Comparison of ENCODE assay signal across 13 cellular contexts in the genomic region with DNA sequence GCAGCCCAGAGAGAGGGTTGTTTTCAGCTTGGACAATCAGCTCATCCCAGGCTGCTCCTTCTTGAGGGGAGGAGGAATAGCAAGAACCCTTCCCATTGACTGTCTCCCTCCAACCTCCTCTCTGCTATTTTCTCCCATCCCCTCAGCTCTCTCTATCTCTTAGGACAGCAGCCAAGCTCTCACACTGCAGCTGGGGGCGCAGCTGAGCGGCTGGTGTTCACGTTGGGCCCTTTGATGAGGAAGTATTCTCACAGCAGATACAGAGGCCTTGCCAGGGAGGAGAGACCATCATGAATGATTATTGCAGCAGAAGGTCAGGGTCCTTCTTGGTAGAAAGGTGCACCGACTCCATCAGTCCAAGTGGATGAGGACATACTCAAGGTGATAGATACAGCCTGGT. TPM values are rescaled to one million over a fixed set of nuclear protein-coding genes. Genes with fewer than 3 reads are reported as not detected.
A peak's percentile ranks its signal among the peaks of the same experiment; 100 is the strongest.
DNase-seq lines count a peak whose midpoint lies in the region; FAIRE-seq and TF ChIP-seq lines count a peak whose summit lies in the region.
"Had no signal": no experiment of that assay in that cellular context is flagged by ENCODE, and none has a peak within 500 bp of the region (broad histone marks: within the 10 kb centered on the region; RNA-seq: fewer than 3 reads in every experiment).

No MANE protein-coding gene starts in this region.

- H3K9ac ChIP-seq in H1 (replicated peaks in 1 of 4; ENCODE audit: extremely low read depth in 1 of 4, low read depth in 3 of 4, low read length in 3 of 4), result no peak overlapping the region

- peak; percentile 39 for TF ChIP-seq CTCF in AG04450 (IDR thresholded peaks at IDR 0.05; ENCODE audit: low read depth, low read length)
- TF ChIP-seq CTCF in GM20000 (IDR thresholded peaks at IDR 0.05; ENCODE audit: extremely low read depth, missing control alignments), result peak; percentile 32
- peak; percentile 67 to 92 (median 83) for TF ChIP-seq CTCF in H1 (IDR thresholded peaks at IDR 0.05; ENCODE audit: control extremely low read depth in 1 of 3, insufficient read depth in 1 of 3, low read depth in 1 of 3, low read length in 3 of 3)

- no peak overlapping the region for H3K14ac ChIP-seq in H1 (ENCODE audit: insufficient read length)

- no peaks in the 10 kb centered on the region for H4K20me1 ChIP-seq in H1 (replicated peaks in 1 of 2; ENCODE audit: control insufficient read depth in 1 of 2, insufficient read depth in 2 of 2, low read length in 2 of 2)

- no peak for FAIRE-seq in H1 (lab: Jason Lieb, UNC)
- FAIRE-seq: GM18507 had no signal

- H4K91ac ChIP-seq in H1 (replicated peaks; ENCODE audit: insufficient read length, low read length), result no peak overlapping the region

- no peak overlapping the region for H4K5ac ChIP-seq in H1 (ENCODE audit: insufficient read length, low read depth, low read length)

- TF ChIP-seq RAD21 in H1 (IDR thresholded peaks at IDR 0.05 in 1 of 2, conservative IDR thresholded peaks at IDR 0.05 in 1 of 2; ENCODE audit: low read depth in 2 of 2, low read length in 2 of 2), result peak; percentile 61 to 77

- H4K8ac ChIP-seq in H1 (ENCODE audit: extremely low read depth, insufficient read depth, low read length), result no peak overlapping the region

- H2BK15ac ChIP-seq in H1 (ENCODE audit: low read length), result no peak overlapping the region

- no peak overlapping the region for H2BK12ac ChIP-seq in H1 (ENCODE audit: low read depth, low read length)

- no peak for TF ChIP-seq POLR2A in H1 (IDR thresholded peaks at IDR 0.05; ENCODE audit: control extremely low read depth in 1 of 2, low read depth in 2 of 2, low read length in 2 of 2)

- H3K23ac ChIP-seq in H1 (ENCODE audit: insufficient read length), result no peak overlapping the region

- H3K27me3 ChIP-seq in AG04450 (ENCODE audit: control insufficient read depth, insufficient read depth, low read length) (peaks cover 34% of the 10 kb centered on the region), H1 (replicated peaks in 1 of 4; ENCODE audit: control insufficient read depth in 3 of 4, extremely low read depth in 1 of 4, insufficient read depth in 3 of 4, low read length in 3 of 4) (no peaks in the 10 kb centered on the region; a peak in 1 of 7 replicates)

- H3K9me3 ChIP-seq in AG04450 (ENCODE audit: control insufficient read depth, insufficient read depth, low read length), result no peaks in the 10 kb centered on the region
- no peaks in the 10 kb centered on the region for H3K9me3 ChIP-seq in H1 (ENCODE audit: insufficient read depth in 2 of 2, low read depth in 1 of 2, low read length in 1 of 2)
- H3K9me3 ChIP-seq: HAP-1, tibial artery had no signal

- H3K79me1 ChIP-seq in H1 (ENCODE audit: low read depth, low read length), result no peaks in the 10 kb centered on the region

- POLR2A ChIA-PET in AG04450 (lab: Yijun Ruan, JAX) (no interaction called here), H1 (lab: Charles Lee; ENCODE audit: partially characterized antibody) (interaction anchor here (1.2 kb wide), 1 partner anchor 26 kb away, joined by 4 read pairs; the partner anchor contains the start of gene CADM1)

- no peak for TF ChIP-seq EP300 in H1 (IDR thresholded peaks at IDR 0.05; ENCODE audit: borderline replicate concordance in 1 of 2, low read depth in 2 of 2, low read length in 2 of 2)

- 21% methylated on average over 4 of the region's 4 CpGs; no CpG with 5 or more reads in 1 of the 2 experiments for WGBS in H1 (ENCODE audit: extremely low coverage in 1 of 2, insufficient coverage in 1 of 2, insufficient read length in 1 of 2, insufficient replicate concordance in 2 of 2, low coverage in 1 of 2, low lambda C conversion rate in 2 of 2, missing lambda C conversion rate in 1 of 2), 2 experiments

- H3K4me3 ChIP-seq in AG04450 (ENCODE audit: low read depth, low read length) (no peak overlapping the region), H1 (ENCODE audit: extremely low read depth in 1 of 4, insufficient read depth in 2 of 4, low read depth in 3 of 4, low read length in 4 of 4) (no peak overlapping the region)
- H3K4me3 ChIP-seq: HAP-1, tibial artery had no signal

- H3K56ac ChIP-seq in H1 (replicated peaks; ENCODE audit: insufficient read length, low read depth, low read length), result no peak overlapping the region

- H2BK20ac ChIP-seq in H1 (ENCODE audit: low read length), result no peak overlapping the region

- no peaks in the 10 kb centered on the region for H3K23me2 ChIP-seq in H1 (ENCODE audit: low read depth, low read length)

- H2AK5ac ChIP-seq in H1 (ENCODE audit: low read depth, low read length), result no peak overlapping the region

- DNase-seq in AG04450 (ENCODE audit: low read depth, low spot score) (no peak), GM20000 (ENCODE audit: low spot score) (peak; percentile 13), NOMO-1 treated with DMSO at 0.1 percent for 48 hours (lab: John Stamatoyannopoulos, UW; ENCODE audit: unreplicated experiment) (peak; percentile 38), H1 (ENCODE audit: low read depth in 1 of 2, low spot score in 2 of 2) (no peak), epidermal melanocyte (ENCODE audit: insufficient read length, low spot score) (no peak), mucosa of gallbladder (ENCODE audit: low spot score) (no peak), OCI-M2 (lab: John Stamatoyannopoulos, UW; ENCODE audit: unreplicated experiment) (no peak)
- no peak for DNase-seq in activated effector memory CD4-positive, alpha-beta T cell treated with Interleukin-2 at 50 U/mL for 16 hours
- DNase-seq: activated CD4-positive, alpha-beta T cell treated with anti-CD3 and anti-CD28 coated beads for 36 hours; naive thymus-derived CD8-positive, alpha-beta T cell; tibial artery had no signal

- H3K79me2 ChIP-seq in H1 (ENCODE audit: control insufficient read depth in 1 of 2, insufficient read depth in 2 of 2, low read length in 2 of 2), result no peaks in the 10 kb centered on the region

- H3K18ac ChIP-seq in H1 (ENCODE audit: extremely low read depth, low read length), result no peak overlapping the region

- H2BK120ac ChIP-seq in H1 (replicated peaks; ENCODE audit: low read depth, low read length), result no peak overlapping the region

- H2AFZ ChIP-seq in H1 (ENCODE audit: low read length), result peak overlapping the region; percentile 60; the same call in 1 of the 2 replicates

- no peak overlapping the region for H2BK5ac ChIP-seq in H1 (ENCODE audit: low read depth, low read length)

- no peak overlapping the region for H3K4ac ChIP-seq in H1 (replicated peaks; ENCODE audit: insufficient read length, low read depth, low read length)

- H3K4me2 ChIP-seq in H1 (ENCODE audit: insufficient read depth in 1 of 2, low read depth in 2 of 2, low read length in 2 of 2), result no peak overlapping the region

- H3K27ac ChIP-seq in AG04450 (ENCODE audit: low read depth, low read length) (no peak overlapping the region), H1 (ENCODE audit: low read depth, low read length) (no peak overlapping the region)
- H3K27ac ChIP-seq: tibial artery had no signal

- CTCF ChIA-PET in AG04450 (lab: Charles Lee) (interaction anchor here (1.1 kb wide), 1 partner anchor 339 kb away, joined by 3 read pairs; no protein-coding TSS in a partner anchor), H1 (lab: Charles Lee; ENCODE audit: partially characterized antibody) (interaction anchor here (0.6 to 7.0 kb wide), 17 partner anchors 9 to 968 kb away, joined by 3 to 64 read pairs (median 4); no protein-coding TSS in a partner anchor)

- no peaks in the 10 kb centered on the region for H3K36me3 ChIP-seq in H1 (ENCODE audit: control insufficient read depth in 2 of 4, insufficient read depth in 4 of 4, low read length in 3 of 4)
- H3K36me3 ChIP-seq: HAP-1, tibial artery had no signal

- peaks cover 6 to 9% (median 7%) of the 10 kb centered on the region in 4 experiments for H3K4me1 ChIP-seq in H1 (replicated peaks in 1 of 4; ENCODE audit: control insufficient read depth in 3 of 4, insufficient read depth in 4 of 4, low read length in 3 of 4)
- H3K4me1 ChIP-seq: HAP-1, tibial artery had no signal

TF ChIP-seq in H1, 55 proteins besides CTCF, POLR2A, EP300 and RAD21:
- TF ChIP-seq PHF8 (conservative IDR thresholded peaks at IDR 0.05; ENCODE audit: low read depth, low read length) (no peak), JUN (IDR thresholded peaks at IDR 0.05; ENCODE audit: low read depth, low read length) (no peak), RXRA (IDR thresholded peaks at IDR 0.05; ENCODE audit: insufficient read depth, low read depth, low read length) (no peak)

RNA-seq across cellular contexts. Expression of gene CADM1, which starts 26.5 kb away (rescaled TPM):
- polyA plus RNA-seq in AG04450 (2011; rRNA removed), result 70.7 and 77.8 TPM in 2 replicates
- 87.0 and 92.4 TPM in 2 replicates for polyA minus RNA-seq in AG04450 (2011; rRNA and poly(A)+ RNA removed)
- total RNA-seq in H1 (2021; fragmentation: NEBNext Ultra II Directional; extraction: Animal tissue kit (Norgen Biotek cat#: 25700)), result 25.3 and 29.3 TPM in 2 replicates
- polyA plus RNA-seq in H1 (2011; rRNA removed), result 8.3 and 9.6 TPM in 2 replicates
- 12.8 TPM for polyA plus RNA-seq in H1 (2011; cell fraction: cytosol; rRNA removed)
- 20.1 TPM for polyA plus RNA-seq in H1 (2011; cell fraction: nucleus; rRNA removed)
- 14.8 to 19.0 TPM (median 15.7 TPM) in 4 replicates for polyA plus RNA-seq in H1 (2012, experiment 1 of 2)
- polyA plus RNA-seq in H1 (2012, experiment 2 of 2), result 2.3 TPM
- 31.9 TPM for polyA plus RNA-seq in H1 (2013, experiment 1 of 2)
- polyA plus RNA-seq in H1 (2013, experiment 2 of 2), result 32.4 TPM
- polyA minus RNA-seq in H1 (2011; rRNA and poly(A)+ RNA removed), result 35.1 and 35.8 TPM in 2 replicates
- polyA minus RNA-seq in H1 (2011; cell fraction: cytosol; rRNA and poly(A)+ RNA removed), result 10.9 TPM
- polyA minus RNA-seq in H1 (2011; cell fraction: nucleus; rRNA and poly(A)+ RNA removed), result 46.8 TPM
- total RNA-seq in mucosa of gallbladder, result 20.3 TPM
- total RNA-seq: naive thymus-derived CD8-positive, alpha-beta T cell had no signal

Comparison
In these comparisons a context has a peak if more than half of its experiments do, and no peak if none do; other contexts are left out.
1. DNase-seq: peak in GM20000 (single experiment) and NOMO-1 treated with DMSO at 0.1 percent for 48 hours (single experiment); none in AG04450 (single experiment), H1 (0 of 2), activated effector memory CD4-positive, alpha-beta T cell treated with Interleukin-2 at 50 U/mL for 16 hours (single experiment), epidermal melanocyte (single experiment), mucosa of gallbladder (single experiment) and OCI-M2 (single experiment).
2. CTCF ChIP-seq: peak in every context shown above with its lines; median percentile 83 in H1; 39 in AG04450; 32 in GM20000.